ENCODE assay signal across 1 cellular context in the genomic region with DNA sequence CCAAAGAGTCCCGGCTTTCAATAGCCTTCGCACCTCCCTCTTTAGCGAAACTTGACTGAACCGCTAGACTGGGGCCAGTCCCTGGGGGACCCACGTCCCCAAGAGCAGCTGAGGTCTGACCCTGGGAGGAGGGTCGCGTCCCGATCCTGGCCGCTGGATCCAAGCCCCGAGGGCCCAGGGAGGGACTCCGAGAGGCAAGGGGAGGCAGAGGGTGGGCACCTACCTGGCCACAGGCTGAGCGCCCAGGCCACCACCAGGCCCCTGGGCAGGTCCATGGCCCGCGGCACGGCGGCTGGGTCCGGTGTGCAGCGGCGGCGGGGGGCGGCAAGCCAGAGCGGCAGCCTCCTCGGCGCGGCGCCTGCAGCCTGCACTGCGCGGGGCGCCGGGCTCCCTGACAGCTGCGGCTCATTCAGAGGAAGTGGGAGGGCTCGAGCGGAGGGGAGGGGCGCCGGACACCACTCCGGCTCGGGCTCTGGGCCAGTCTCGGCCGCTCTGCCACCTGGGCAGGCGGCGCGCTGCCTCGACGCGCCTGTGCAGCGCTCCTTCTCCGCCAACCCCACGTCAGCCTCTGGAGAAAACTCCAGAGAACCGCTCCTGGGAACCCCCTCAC.
TF ChIP-seq lines count a peak whose summit lies in the region.

A gene with protein sequence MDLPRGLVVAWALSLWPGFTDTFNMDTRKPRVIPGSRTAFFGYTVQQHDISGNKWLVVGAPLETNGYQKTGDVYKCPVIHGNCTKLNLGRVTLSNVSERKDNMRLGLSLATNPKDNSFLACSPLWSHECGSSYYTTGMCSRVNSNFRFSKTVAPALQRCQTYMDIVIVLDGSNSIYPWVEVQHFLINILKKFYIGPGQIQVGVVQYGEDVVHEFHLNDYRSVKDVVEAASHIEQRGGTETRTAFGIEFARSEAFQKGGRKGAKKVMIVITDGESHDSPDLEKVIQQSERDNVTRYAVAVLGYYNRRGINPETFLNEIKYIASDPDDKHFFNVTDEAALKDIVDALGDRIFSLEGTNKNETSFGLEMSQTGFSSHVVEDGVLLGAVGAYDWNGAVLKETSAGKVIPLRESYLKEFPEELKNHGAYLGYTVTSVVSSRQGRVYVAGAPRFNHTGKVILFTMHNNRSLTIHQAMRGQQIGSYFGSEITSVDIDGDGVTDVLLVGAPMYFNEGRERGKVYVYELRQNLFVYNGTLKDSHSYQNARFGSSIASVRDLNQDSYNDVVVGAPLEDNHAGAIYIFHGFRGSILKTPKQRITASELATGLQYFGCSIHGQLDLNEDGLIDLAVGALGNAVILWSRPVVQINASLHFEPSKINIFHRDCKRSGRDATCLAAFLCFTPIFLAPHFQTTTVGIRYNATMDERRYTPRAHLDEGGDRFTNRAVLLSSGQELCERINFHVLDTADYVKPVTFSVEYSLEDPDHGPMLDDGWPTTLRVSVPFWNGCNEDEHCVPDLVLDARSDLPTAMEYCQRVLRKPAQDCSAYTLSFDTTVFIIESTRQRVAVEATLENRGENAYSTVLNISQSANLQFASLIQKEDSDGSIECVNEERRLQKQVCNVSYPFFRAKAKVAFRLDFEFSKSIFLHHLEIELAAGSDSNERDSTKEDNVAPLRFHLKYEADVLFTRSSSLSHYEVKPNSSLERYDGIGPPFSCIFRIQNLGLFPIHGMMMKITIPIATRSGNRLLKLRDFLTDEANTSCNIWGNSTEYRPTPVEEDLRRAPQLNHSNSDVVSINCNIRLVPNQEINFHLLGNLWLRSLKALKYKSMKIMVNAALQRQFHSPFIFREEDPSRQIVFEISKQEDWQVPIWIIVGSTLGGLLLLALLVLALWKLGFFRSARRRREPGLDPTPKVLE (minus strand): TSS at position 372 of the 610 bp plus-strand sequence. CDS start 97 bp downstream, at position 275.

TF ChIP-seq in HEK293, 187 proteins besides CTCF, POLR2A, EP300 and RAD21 (continued from another document and continues in another):
- TF ChIP-seq ZNF518A (tag by site-specific recombination; conservative IDR thresholded peaks at IDR 0.05; ENCODE audit: low read depth) (no peak), ZNF544 (tag by site-specific recombination; IDR thresholded peaks at IDR 0.05) (no peak), GLI2 (tag by site-specific recombination; IDR thresholded peaks at IDR 0.05; ENCODE audit: borderline replicate concordance, low read depth) (no peak), BCL11A (tag by site-specific recombination; IDR thresholded peaks at IDR 0.05; ENCODE audit: low read depth) (no peak), ZNF600 (tag by site-specific recombination; IDR thresholded peaks at IDR 0.05) (peak; percentile 86), ZNF830 (tag by site-specific recombination; IDR thresholded peaks at IDR 0.05; ENCODE audit: low read depth) (no peak), ZNF473 (tag by site-specific recombination; IDR thresholded peaks at IDR 0.05) (no peak), ZNF37A (tag by site-specific recombination; IDR thresholded peaks at IDR 0.05) (no peak), ZNF791 (tag by site-specific recombination; IDR thresholded peaks at IDR 0.05) (no peak), ZBTB48 (tag by site-specific recombination; IDR thresholded peaks at IDR 0.05) (peak; percentile 24; the same call in 1 of the 2 replicates), ZNF549 (tag by site-specific recombination; IDR thresholded peaks at IDR 0.05) (no peak), ZNF560 (tag by site-specific recombination; IDR thresholded peaks at IDR 0.05; ENCODE audit: borderline replicate concordance) (no peak), ZIC2 (tag by site-specific recombination; IDR thresholded peaks at IDR 0.05) (0 out of 2 replicates have a peak, but pooled peaks have one; percentile 9), ZNF707 (tag by site-specific recombination; IDR thresholded peaks at IDR 0.05) (no peak), ZSCAN30 (tag by site-specific recombination; IDR thresholded peaks at IDR 0.05) (peak; percentile 79; the same call in 1 of the 2 replicates), ZNF558 (tag by site-specific recombination; IDR thresholded peaks at IDR 0.05) (no peak), ATF2 (tag by site-specific recombination; IDR thresholded peaks at IDR 0.05; ENCODE audit: low read depth) (no peak), ZNF341 (tag by site-specific recombination; IDR thresholded peaks at IDR 0.05; ENCODE audit: low read depth) (peak; percentile 70), SCRT2 (tag by site-specific recombination; IDR thresholded peaks at IDR 0.05) (no peak), ZNF148 (tag by site-specific recombination; IDR thresholded peaks at IDR 0.05; ENCODE audit: borderline replicate concordance) (no peak), ZNF214 (tag by site-specific recombination; IDR thresholded peaks at IDR 0.05; ENCODE audit: borderline replicate concordance) (no peak), TRIM28 (IDR thresholded peaks at IDR 0.05; ENCODE audit: borderline replicate concordance, low read length) (no peak), ZNF112 (tag by site-specific recombination; IDR thresholded peaks at IDR 0.05) (no peak), ZNF175 (tag by site-specific recombination; IDR thresholded peaks at IDR 0.05) (no peak), ZNF140 (tag by site-specific recombination; IDR thresholded peaks at IDR 0.05) (no peak), SP2 (tag by site-specific recombination; IDR thresholded peaks at IDR 0.05) (no peak), TCF7L2 (IDR thresholded peaks at IDR 0.05; ENCODE audit: borderline replicate concordance, low read depth, low read length) (no peak), ZNF121 (tag by site-specific recombination; IDR thresholded peaks at IDR 0.05) (no peak), IKZF3 (tag by site-specific recombination; IDR thresholded peaks at IDR 0.05) (peak; percentile 53; the same call in 1 of the 2 replicates)
- TF ChIP-seq, protein P1, sequence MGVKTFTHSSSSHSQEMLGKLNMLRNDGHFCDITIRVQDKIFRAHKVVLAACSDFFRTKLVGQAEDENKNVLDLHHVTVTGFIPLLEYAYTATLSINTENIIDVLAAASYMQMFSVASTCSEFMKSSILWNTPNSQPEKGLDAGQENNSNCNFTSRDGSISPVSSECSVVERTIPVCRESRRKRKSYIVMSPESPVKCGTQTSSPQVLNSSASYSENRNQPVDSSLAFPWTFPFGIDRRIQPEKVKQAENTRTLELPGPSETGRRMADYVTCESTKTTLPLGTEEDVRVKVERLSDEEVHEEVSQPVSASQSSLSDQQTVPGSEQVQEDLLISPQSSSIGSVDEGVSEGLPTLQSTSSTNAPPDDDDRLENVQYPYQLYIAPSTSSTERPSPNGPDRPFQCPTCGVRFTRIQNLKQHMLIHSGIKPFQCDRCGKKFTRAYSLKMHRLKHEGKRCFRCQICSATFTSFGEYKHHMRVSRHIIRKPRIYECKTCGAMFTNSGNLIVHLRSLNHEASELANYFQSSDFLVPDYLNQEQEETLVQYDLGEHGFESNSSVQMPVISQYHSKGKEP (tag by site-specific recombination; IDR thresholded peaks at IDR 0.05): peak; percentile 52; the same call in 1 of the 2 replicates
- TF ChIP-seq, protein P2, sequence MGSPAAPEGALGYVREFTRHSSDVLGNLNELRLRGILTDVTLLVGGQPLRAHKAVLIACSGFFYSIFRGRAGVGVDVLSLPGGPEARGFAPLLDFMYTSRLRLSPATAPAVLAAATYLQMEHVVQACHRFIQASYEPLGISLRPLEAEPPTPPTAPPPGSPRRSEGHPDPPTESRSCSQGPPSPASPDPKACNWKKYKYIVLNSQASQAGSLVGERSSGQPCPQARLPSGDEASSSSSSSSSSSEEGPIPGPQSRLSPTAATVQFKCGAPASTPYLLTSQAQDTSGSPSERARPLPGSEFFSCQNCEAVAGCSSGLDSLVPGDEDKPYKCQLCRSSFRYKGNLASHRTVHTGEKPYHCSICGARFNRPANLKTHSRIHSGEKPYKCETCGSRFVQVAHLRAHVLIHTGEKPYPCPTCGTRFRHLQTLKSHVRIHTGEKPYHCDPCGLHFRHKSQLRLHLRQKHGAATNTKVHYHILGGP (tag by site-specific recombination; IDR thresholded peaks at IDR 0.05): no peak
- TF ChIP-seq, protein P3, sequence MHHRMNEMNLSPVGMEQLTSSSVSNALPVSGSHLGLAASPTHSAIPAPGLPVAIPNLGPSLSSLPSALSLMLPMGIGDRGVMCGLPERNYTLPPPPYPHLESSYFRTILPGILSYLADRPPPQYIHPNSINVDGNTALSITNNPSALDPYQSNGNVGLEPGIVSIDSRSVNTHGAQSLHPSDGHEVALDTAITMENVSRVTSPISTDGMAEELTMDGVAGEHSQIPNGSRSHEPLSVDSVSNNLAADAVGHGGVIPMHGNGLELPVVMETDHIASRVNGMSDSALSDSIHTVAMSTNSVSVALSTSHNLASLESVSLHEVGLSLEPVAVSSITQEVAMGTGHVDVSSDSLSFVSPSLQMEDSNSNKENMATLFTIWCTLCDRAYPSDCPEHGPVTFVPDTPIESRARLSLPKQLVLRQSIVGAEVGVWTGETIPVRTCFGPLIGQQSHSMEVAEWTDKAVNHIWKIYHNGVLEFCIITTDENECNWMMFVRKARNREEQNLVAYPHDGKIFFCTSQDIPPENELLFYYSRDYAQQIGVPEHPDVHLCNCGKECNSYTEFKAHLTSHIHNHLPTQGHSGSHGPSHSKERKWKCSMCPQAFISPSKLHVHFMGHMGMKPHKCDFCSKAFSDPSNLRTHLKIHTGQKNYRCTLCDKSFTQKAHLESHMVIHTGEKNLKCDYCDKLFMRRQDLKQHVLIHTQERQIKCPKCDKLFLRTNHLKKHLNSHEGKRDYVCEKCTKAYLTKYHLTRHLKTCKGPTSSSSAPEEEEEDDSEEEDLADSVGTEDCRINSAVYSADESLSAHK (tag by site-specific recombination; IDR thresholded peaks at IDR 0.05): no peak
- TF ChIP-seq, protein P4, sequence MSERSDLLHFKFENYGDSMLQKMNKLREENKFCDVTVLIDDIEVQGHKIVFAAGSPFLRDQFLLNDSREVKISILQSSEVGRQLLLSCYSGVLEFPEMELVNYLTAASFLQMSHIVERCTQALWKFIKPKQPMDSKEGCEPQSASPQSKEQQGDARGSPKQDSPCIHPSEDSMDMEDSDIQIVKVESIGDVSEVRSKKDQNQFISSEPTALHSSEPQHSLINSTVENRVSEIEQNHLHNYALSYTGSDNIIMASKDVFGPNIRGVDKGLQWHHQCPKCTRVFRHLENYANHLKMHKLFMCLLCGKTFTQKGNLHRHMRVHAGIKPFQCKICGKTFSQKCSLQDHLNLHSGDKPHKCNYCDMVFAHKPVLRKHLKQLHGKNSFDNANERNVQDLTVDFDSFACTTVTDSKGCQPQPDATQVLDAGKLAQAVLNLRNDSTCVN (tag by site-specific recombination; optimal IDR thresholded peaks at IDR 0.05): peak; percentile 39
